Comparison of ENCODE assay signal across 21 cellular contexts in genomic region chr2:48383055-48383454, GRCh38.
"Had no signal": no experiment of that assay in that cellular context is flagged by ENCODE, and none has a peak within 500 bp of the region (broad histone marks: within the 10 kb centered on the region; RNA-seq: fewer than 3 reads in every experiment).

No MANE protein-coding gene starts in this region.

- H3K27ac Mint-ChIP-seq: activated CD4-positive, alpha-beta T cell treated with anti-CD3 and anti-CD28 coated beads, Interleukin-2, amount 10 ng/mL, durations not matched to agents 7 days and 5 days; activated CD8-positive, alpha-beta memory T cell treated with anti-CD3 and anti-CD28 coated beads, Interleukin-2, amount 10 ng/mL, durations not matched to agents 7 days and 5 days; activated CD8-positive, alpha-beta T cell treated with anti-CD3 and anti-CD28 coated beads for 36 hours; activated naive CD8-positive, alpha-beta T cell treated with anti-CD3 and anti-CD28 coated beads, Interleukin-2, amount 50 U/mL, for 24 hours; activated T-helper 1 cell treated with anti-CD3 and anti-CD28 coated beads, Interleukin-12 subunit alpha, Interleukin-12 subunit beta, Interleukin-2, Interleukin-4 antibody, amounts not matched to agents 30 ng/mL and 10 ng/mL and 1 ng/mL, durations not matched to agents 14 hours and 24 hours and 36 hours; natural killer cell treated with Interleukin-12 subunit alpha and Interleukin-12 subunit beta and Interleukin-15 and Interleukin-18, amount 100 ng/mL, for 72 hours had no signal

- FAIRE-seq: islet of Langerhans, pancreas had no signal

- H3K4me1 ChIP-seq: pancreas, tibial nerve, uterus had no signal

- H3K9me3 ChIP-seq: gastroesophageal sphincter, pancreas, uterus had no signal

- H3K4me1 Mint-ChIP-seq: activated CD4-positive, alpha-beta T cell treated with anti-CD3 and anti-CD28 coated beads, Interleukin-2, amount 10 ng/mL, durations not matched to agents 7 days and 5 days; activated CD8-positive, alpha-beta memory T cell treated with anti-CD3 and anti-CD28 coated beads, Interleukin-2, amount 10 ng/mL, durations not matched to agents 7 days and 5 days; activated naive CD8-positive, alpha-beta T cell treated with anti-CD3 and anti-CD28 coated beads, Interleukin-2, amount 50 U/mL, for 24 hours; stimulated activated naive CD8-positive, alpha-beta T cell treated with anti-CD3 and anti-CD28 coated beads, Interleukin-15, amount 100 ng/mL, for 72 hours had no signal

- H3K27me3 Mint-ChIP-seq: activated CD4-positive, alpha-beta T cell treated with anti-CD3 and anti-CD28 coated beads, Interleukin-2, amount 10 ng/mL, durations not matched to agents 7 days and 5 days; activated CD8-positive, alpha-beta memory T cell treated with anti-CD3 and anti-CD28 coated beads, Interleukin-2, amount 10 ng/mL, durations not matched to agents 7 days and 5 days; activated CD8-positive, alpha-beta T cell treated with anti-CD3 and anti-CD28 coated beads for 36 hours; activated naive CD8-positive, alpha-beta T cell treated with anti-CD3 and anti-CD28 coated beads, Interleukin-2, amount 50 U/mL, for 24 hours; natural killer cell treated with Interleukin-12 subunit alpha and Interleukin-12 subunit beta and Interleukin-15 and Interleukin-18, amount 100 ng/mL, for 72 hours; stimulated activated naive CD8-positive, alpha-beta T cell treated with anti-CD3 and anti-CD28 coated beads, Interleukin-15, amount 100 ng/mL, for 72 hours had no signal

- ATAC-seq: activated CD8-positive, alpha-beta memory T cell treated with anti-CD3 and anti-CD28 coated beads, Interleukin-2, amount 10 ng/mL, durations not matched to agents 7 days and 5 days; activated CD8-positive, alpha-beta T cell treated with anti-CD3 and anti-CD28 coated beads for 36 hours; activated naive CD8-positive, alpha-beta T cell treated with anti-CD3 and anti-CD28 coated beads, Interleukin-2, amount 50 U/mL, for 24 hours; gastroesophageal sphincter; heart left ventricle; left cardiac atrium; natural killer cell treated with Interleukin-12 subunit alpha and Interleukin-12 subunit beta and Interleukin-15 and Interleukin-18, amount 100 ng/mL, for 72 hours; pancreas; right cardiac atrium; stimulated activated naive CD8-positive, alpha-beta T cell treated with anti-CD3 and anti-CD28 coated beads, Interleukin-15, amount 100 ng/mL, for 72 hours had no signal

- DNase-seq: activated CD4-positive, alpha-beta T cell treated with anti-CD3 and anti-CD28 coated beads, Interleukin-2, amount 10 ng/mL, durations not matched to agents 7 days and 5 days; activated CD8-positive, alpha-beta memory T cell treated with anti-CD3 and anti-CD28 coated beads, Interleukin-2, amount 10 ng/mL, durations not matched to agents 7 days and 5 days; activated CD8-positive, alpha-beta T cell treated with anti-CD3 and anti-CD28 coated beads for 36 hours; activated gamma-delta T cell; activated naive CD4-positive, alpha-beta T cell treated with anti-CD3 and anti-CD28 coated beads, Interleukin-2, amount 50 U/mL, for 16 hours; activated naive CD8-positive, alpha-beta T cell treated with anti-CD3 and anti-CD28 coated beads, Interleukin-2, amount 50 U/mL, for 24 hours; activated T-cell treated with anti-CD3 and anti-CD28 coated beads for 4 hours; cortex of kidney; heart left ventricle; left cardiac atrium; pancreas; right cardiac atrium; stimulated activated CD4-positive, alpha-beta T cell treated with anti-CD3 and anti-CD28 coated beads, Interleukin-12 subunit alpha, Interleukin-12 subunit beta, amount 100 ng/mL, for 4 hours; stimulated activated naive CD8-positive, alpha-beta T cell treated with anti-CD3 and anti-CD28 coated beads, Interleukin-15, amount 100 ng/mL, for 72 hours; uterus had no signal

- H3K36me3 ChIP-seq: gastroesophageal sphincter, pancreas, uterus had no signal

- H3K27me3 ChIP-seq: gastroesophageal sphincter, heart left ventricle, pancreas, tibial nerve, uterus had no signal

- H3K4me3 ChIP-seq: gastroesophageal sphincter, heart left ventricle, pancreas, tibial nerve, uterus had no signal

- H3K27ac ChIP-seq: epithelial cell of prostate, gastroesophageal sphincter, heart left ventricle, pancreas, tibial nerve, uterus had no signal

- H3K4me3 Mint-ChIP-seq: activated CD4-positive, alpha-beta T cell treated with anti-CD3 and anti-CD28 coated beads, Interleukin-2, amount 10 ng/mL, durations not matched to agents 7 days and 5 days; activated CD8-positive, alpha-beta memory T cell treated with anti-CD3 and anti-CD28 coated beads, Interleukin-2, amount 10 ng/mL, durations not matched to agents 7 days and 5 days; activated CD8-positive, alpha-beta T cell treated with anti-CD3 and anti-CD28 coated beads for 36 hours; activated naive CD8-positive, alpha-beta T cell treated with anti-CD3 and anti-CD28 coated beads, Interleukin-2, amount 50 U/mL, for 24 hours; activated T-helper 1 cell treated with anti-CD3 and anti-CD28 coated beads, Interleukin-12 subunit alpha, Interleukin-12 subunit beta, Interleukin-2, Interleukin-4 antibody, amounts not matched to agents 30 ng/mL and 10 ng/mL and 1 ng/mL, durations not matched to agents 14 hours and 24 hours and 36 hours; natural killer cell treated with Interleukin-12 subunit alpha and Interleukin-12 subunit beta and Interleukin-15 and Interleukin-18, amount 100 ng/mL, for 72 hours; stimulated activated naive CD8-positive, alpha-beta T cell treated with anti-CD3 and anti-CD28 coated beads, Interleukin-15, amount 100 ng/mL, for 72 hours had no signal
